Comparison of ENCODE assay signal across 8 cellular contexts in the genomic region with DNA sequence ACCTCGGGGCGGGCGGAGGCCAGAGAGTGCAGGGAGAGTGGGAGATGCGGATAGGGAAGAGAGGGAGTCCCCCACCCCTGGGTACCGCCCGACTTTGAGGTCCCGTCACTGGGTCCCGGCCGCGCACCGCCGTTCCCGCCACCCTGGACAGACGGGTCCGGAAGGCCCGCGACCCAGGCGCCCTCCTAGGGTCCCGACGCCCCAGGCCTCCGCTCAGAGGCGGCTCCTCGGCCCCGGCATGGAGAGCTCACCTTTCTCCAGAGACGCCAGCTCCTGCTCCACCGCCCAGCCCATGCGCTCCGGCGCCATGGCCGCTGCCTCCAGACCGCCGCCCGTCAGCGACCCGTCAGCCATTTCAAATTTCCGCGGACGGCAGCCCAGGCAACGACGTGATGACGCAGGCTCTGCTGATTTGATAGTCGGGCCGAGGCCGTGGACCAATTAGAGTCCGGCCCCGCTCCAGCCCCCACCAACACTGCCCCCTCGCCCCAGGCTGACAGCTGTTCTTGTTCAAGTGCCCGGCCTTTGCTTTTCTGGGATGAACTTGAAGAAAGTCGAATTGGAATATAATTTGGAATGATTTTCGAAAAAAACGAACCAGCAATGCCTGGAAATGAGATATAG.
DNase-seq lines count a peak whose midpoint lies in the region; ATAC-seq lines count a peak whose summit lies in the region.

SHCBP1 (minus strand) TSS at position 374 of the 624 bp plus-strand sequence; CDS start at position 354, 20 bp downstream.

- peak; percentile 87 for DNase-seq in CD1c-positive myeloid dendritic cell (ENCODE audit: extremely low spot score)
- DNase-seq in NCI-H748 (lab: John Stamatoyannopoulos, UW; ENCODE audit: unreplicated experiment): peak; percentile 81
- DNase-seq in activated CD4-positive, alpha-beta T cell treated with anti-CD3 and anti-CD28 coated beads, Interleukin-2, amount 50 U/mL, for 48 hours: peak; percentile 84 to 87
- peak; percentile 46 for DNase-seq in effector CD4-positive, alpha-beta T cell
- peak; percentile 86 for DNase-seq in medulla oblongata (ENCODE audit: extremely low spot score)
- DNase-seq in stimulated activated CD8-positive, alpha-beta memory T cell treated with anti-CD3 and anti-CD28 coated beads, Interleukin-12 subunit alpha, Interleukin-12 subunit beta, amount 100 ng/mL, for 1 hour (ENCODE audit: low read depth): peak; percentile 41

- peak; percentile 87 for ATAC-seq in GM19351 (IDR thresholded peaks at IDR 0.05; ENCODE audit: unreplicated experiment)
- ATAC-seq in HG03469 (IDR thresholded peaks at IDR 0.05; ENCODE audit: unreplicated experiment): peak; percentile 57

Comparison
In these comparisons a context has a peak if more than half of its experiments do, and no peak if none do; other contexts are left out.
1. Peak in every context shown above with its lines: DNase-seq and ATAC-seq.